In genomic region chr19:33143897-33144405, GRCh38 we compare ENCODE assay signal across 8 cellular contexts. TPM values are rescaled to one million over a fixed set of nuclear protein-coding genes. Genes with fewer than 3 reads are reported as not detected.
DNase-seq lines count a peak whose midpoint lies in the region; ATAC-seq and TF ChIP-seq lines count a peak whose summit lies in the region.

No MANE protein-coding gene starts in this region.

- no peaks in the 10 kb centered on the region for H3K9me3 ChIP-seq in colonic mucosa
- H3K9me3 ChIP-seq in liver (ENCODE audit: control insufficient read depth in 4 of 4, low read length in 3 of 4) = no peaks in the 10 kb centered on the region

- POLR2A ChIA-PET in activated CD4-positive, alpha-beta T cell treated with anti-CD3 and anti-CD28 coated beads for 36 hours (lab: Charles Lee) = interaction anchor here (0.6 kb wide), 1 partner anchor 33 kb away, joined by 3 read pairs; no protein-coding TSS in a partner anchor

- peak overlapping the region; percentile 1 for H3K4me3 Mint-ChIP-seq in activated CD4-positive, alpha-beta T cell treated with anti-CD3 and anti-CD28 coated beads for 36 hours

- H3K4me1 ChIP-seq in colonic mucosa = no peaks in the 10 kb centered on the region
- peaks cover 0 to 2% (median 0%) of the 10 kb centered on the region in 4 donors for H3K4me1 ChIP-seq in liver (ENCODE audit: control insufficient read depth in 4 of 4, insufficient read depth in 4 of 4, low read length in 3 of 4)

- no peaks in the 10 kb centered on the region for H3K36me3 Mint-ChIP-seq in activated CD4-positive, alpha-beta T cell treated with anti-CD3 and anti-CD28 coated beads for 36 hours (ENCODE audit: low read depth)

- intact Hi-C loops in activated CD4-positive, alpha-beta T cell treated with anti-CD3 and anti-CD28 coated beads for 36 hours (cut with DNase I, micrococcal nuclease) = loop anchor here (1.0 to 10.0 kb wide), 7 partner anchors 33 to 263 kb away; no protein-coding TSS in a partner anchor
- intact Hi-C loops in colonic mucosa (cut with DNase I) = loop anchor here (2.0 kb wide), 1 partner anchor 43 kb away; no protein-coding TSS in a partner anchor

- H3K4me3 ChIP-seq in colonic mucosa = peak overlapping the region; percentile 4
- H3K4me3 ChIP-seq in liver (ENCODE audit: low read depth in 1 of 3, low read length in 3 of 3) = no peak overlapping the region

- peak; percentile 91 to 95 for TF ChIP-seq RAD21 in liver (IDR thresholded peaks at IDR 0.05)

- H3K27me3 ChIP-seq in colonic mucosa (no peaks in the 10 kb centered on the region), liver (ENCODE audit: control insufficient read depth in 4 of 4, insufficient read depth in 4 of 4, low read length in 3 of 4) (no peaks in the 10 kb centered on the region)

- TF ChIP-seq CTCF in colonic mucosa (IDR thresholded peaks at IDR 0.05) (peak; percentile 94), liver (IDR thresholded peaks at IDR 0.05; ENCODE audit: low read depth, low read length, missing input control) (peak; percentile 93)

- peaks cover 4% of the 10 kb centered on the region for H3K4me1 Mint-ChIP-seq in activated CD4-positive, alpha-beta T cell treated with anti-CD3 and anti-CD28 coated beads for 36 hours

- WGBS in liver = 27% methylated on average over 23 of the region's 23 CpGs

- H3K9me3 Mint-ChIP-seq in activated CD4-positive, alpha-beta T cell treated with anti-CD3 and anti-CD28 coated beads for 36 hours (ENCODE audit: low read depth) = no peaks in the 10 kb centered on the region

- H3K27ac ChIP-seq in colonic mucosa (no peak overlapping the region), liver (ENCODE audit: low read depth in 1 of 2, low read length in 2 of 2) (no peak overlapping the region)

- H3K9ac ChIP-seq in colonic mucosa (ENCODE audit: low read depth in 2 of 2, low read length in 2 of 2) (no peak overlapping the region), liver (ENCODE audit: low read depth in 1 of 2, low read length in 2 of 2) (no peak overlapping the region)

- H3K36me3 ChIP-seq in colonic mucosa = no peaks in the 10 kb centered on the region
- H3K36me3 ChIP-seq in liver (ENCODE audit: control insufficient read depth in 4 of 4, insufficient read depth in 3 of 4, low read depth in 1 of 4, low read length in 3 of 4) = no peaks in the 10 kb centered on the region

- H3K27ac Mint-ChIP-seq in activated CD4-positive, alpha-beta T cell treated with anti-CD3 and anti-CD28 coated beads for 36 hours = no peak overlapping the region

- DNase-seq in EL (peak; percentile 49), NCI-H226 (peak; percentile 33), colonic mucosa (peak; percentile 66)
- peak; percentile 80 for DNase-seq in activated CD4-positive, alpha-beta T cell treated with anti-CD3 and anti-CD28 coated beads for 36 hours
- peak; percentile 31 to 50 (median 31) for DNase-seq in stimulated activated CD4-positive, alpha-beta T cell treated with anti-CD3 and anti-CD28 coated beads, TNF-alpha, amount 100 ng/mL, for 24 hours (ENCODE audit: low read depth in 3 of 3)

- ATAC-seq in HG02852 (IDR thresholded peaks at IDR 0.05; ENCODE audit: unreplicated experiment) (peak; percentile 71), GM21717 (IDR thresholded peaks at IDR 0.05; ENCODE audit: unreplicated experiment) (no peak)
- peak; percentile 99 for ATAC-seq in activated CD4-positive, alpha-beta T cell treated with anti-CD3 and anti-CD28 coated beads for 36 hours

- no peaks in the 10 kb centered on the region for H3K27me3 Mint-ChIP-seq in activated CD4-positive, alpha-beta T cell treated with anti-CD3 and anti-CD28 coated beads for 36 hours

- CTCF ChIA-PET in activated CD4-positive, alpha-beta T cell treated with anti-CD3 and anti-CD28 coated beads for 36 hours (lab: Charles Lee) = interaction anchor here (0.6 to 1.5 kb wide), 16 partner anchors 9 to 260 kb away, joined by 3 to 13 read pairs (median 4); partner anchors contain the start of gene SLC7A10

TF ChIP-seq in liver, 16 proteins besides CTCF, POLR2A, EP300 and RAD21:
- no peak for TF ChIP-seq FOXA1 (IDR thresholded peaks at IDR 0.05)
- peak; percentile 52 to 82 for TF ChIP-seq RXRA (IDR thresholded peaks at IDR 0.05)

RNA-seq across cellular contexts. Expression of gene WDR88, which starts 12.0 kb away (rescaled TPM):
- total RNA-seq in activated CD4-positive, alpha-beta T cell treated with anti-CD3 and anti-CD28 coated beads for 36 hours = under 1 TPM in 1 of 2 experiments, not detected in 1; 0.21 TPM
- total RNA-seq in colonic mucosa (not detected), liver (under 1 TPM in 1 of 2 donors, not detected in 1; 0.08 TPM)
- polyA plus RNA-seq in liver = under 1 TPM in 1 of 2 donors, not detected in 1; 0.08 TPM

RNA-seq across cellular contexts. Expression of gene LRP3, which starts 50.2 kb away (rescaled TPM):
- total RNA-seq in activated CD4-positive, alpha-beta T cell treated with anti-CD3 and anti-CD28 coated beads for 36 hours = under 1 TPM; 0.37 TPM
- total RNA-seq in colonic mucosa (10 to 100 TPM; 14.6 to 16.5 TPM), liver (10 to 100 TPM; 12.0 to 18.7 TPM)
- polyA plus RNA-seq in liver = 10 to 100 TPM in 1 of 2 donors, 1 to 10 TPM in 1; 2.5 to 42.3 TPM

Comparison
In these comparisons a context has a peak if more than half of its experiments do, and no peak if none do; other contexts are left out.
1. RNA of gene LRP3, which starts 50.2 kb away (total RNA-seq): 12.0 to 18.7 TPM in liver and 14.6 to 16.5 TPM in colonic mucosa; 0.37 TPM in activated CD4-positive, alpha-beta T cell treated with anti-CD3 and anti-CD28 coated beads for 36 hours; every median in the first group is over 4 times any median in the second.
2. Peak in every context shown above with its lines, with median percentiles within 50 percentile points of each other: DNase-seq.